Comparison of ENCODE assay signal across 21 cellular contexts in the genomic region with DNA sequence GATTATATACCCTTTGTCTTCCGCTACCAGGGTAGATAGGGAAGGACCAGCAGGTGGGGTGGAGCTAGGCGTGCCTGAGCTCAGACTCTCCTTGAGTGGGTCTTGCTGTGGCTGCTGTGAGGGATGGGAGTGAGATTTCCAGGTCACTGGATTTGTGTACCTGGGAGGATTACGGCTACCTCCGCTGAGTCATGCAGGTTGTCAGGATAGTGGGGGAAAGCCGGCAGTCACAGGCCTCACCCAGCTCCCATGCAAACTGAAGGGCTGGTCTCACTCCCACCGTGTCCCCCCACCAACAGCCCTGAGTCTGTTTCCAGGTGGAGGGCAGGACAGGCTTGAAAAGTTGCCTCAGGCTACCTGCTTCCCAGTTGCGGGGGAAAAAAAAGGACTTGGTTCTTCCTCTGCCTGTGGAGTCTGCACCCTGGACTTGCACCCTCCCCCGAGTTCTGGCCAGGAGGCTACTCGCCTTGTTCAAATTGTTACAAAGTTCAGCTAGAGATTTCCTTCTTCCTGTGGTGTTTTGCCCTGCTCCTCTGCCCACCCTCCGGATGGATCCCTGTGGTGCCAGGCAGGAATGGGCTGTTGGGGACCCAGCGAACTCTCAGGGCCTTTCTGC.
"Had no signal": no experiment of that assay in that cellular context is flagged by ENCODE, and none has a peak within 500 bp of the region (broad histone marks: within the 10 kb centered on the region; RNA-seq: fewer than 3 reads in every experiment).

No MANE protein-coding gene starts in this region.

- H3K36me3 ChIP-seq: left ventricle myocardium inferior, prostate gland, suprapubic skin, upper lobe of right lung had no signal

- H3K4me2 ChIP-seq: smooth muscle cell had no signal

- H3K4me1 ChIP-seq: left ventricle myocardium inferior, prostate gland, suprapubic skin, upper lobe of right lung had no signal

- H3K27ac ChIP-seq: left ventricle myocardium inferior, prostate gland, suprapubic skin, upper lobe of right lung had no signal

- ATAC-seq: activated CD8-positive, alpha-beta T cell treated with anti-CD3 and anti-CD28 coated beads, Interleukin-2, amount 10 ng/mL, durations not matched to agents 7 days and 5 days; esophagus mucosa; natural killer cell treated with Interleukin-12 subunit alpha and Interleukin-12 subunit beta and Interleukin-15 and Interleukin-18, amount 100 ng/mL, for 72 hours; right cardiac atrium; stimulated activated naive CD8-positive, alpha-beta T cell treated with anti-CD3 and anti-CD28 coated beads, Interleukin-15, Interleukin-2, amounts not matched to agents 100 U/mL and 50 U/mL, for 24 hours; upper lobe of right lung had no signal

- H3K4me3 ChIP-seq: left ventricle myocardium inferior, prostate gland, smooth muscle cell, suprapubic skin, upper lobe of right lung had no signal

- FAIRE-seq: colon, endometrium, kidney had no signal

- H3K9me3 ChIP-seq: prostate gland, suprapubic skin, upper lobe of right lung had no signal

- DNase-seq: activated CD4-positive, alpha-beta T cell treated with anti-CD3 and anti-CD28 coated beads, Interleukin-2, amount 10 ng/mL, durations not matched to agents 24 days and 14 days; activated CD4-positive, CD25-positive, alpha-beta regulatory T cell; activated CD8-positive, alpha-beta memory T cell treated with anti-CD3 and anti-CD28 coated beads, Interleukin-2, amount 50 U/mL, for 4 hours; activated CD8-positive, alpha-beta T cell treated with anti-CD3 and anti-CD28 coated beads, Interleukin-2, amount 10 ng/mL, durations not matched to agents 7 days and 5 days; activated effector memory CD4-positive, alpha-beta T cell treated with anti-CD3 and anti-CD28 coated beads, Interleukin-2, amount 50 U/mL, for 16 hours; activated T-cell treated with anti-CD3 and anti-CD28 coated beads, Interleukin-2, amount 50 U/mL, for 48 hours; amniotic stem cell; hippocampal formation; kidney; left ventricle myocardium inferior; right cardiac atrium; stimulated activated naive CD8-positive, alpha-beta T cell treated with anti-CD3 and anti-CD28 coated beads, Interleukin-15, Interleukin-2, amounts not matched to agents 100 U/mL and 50 U/mL, for 24 hours; T-helper 2 cell; upper lobe of right lung had no signal

- H3K27me3 ChIP-seq: suprapubic skin, upper lobe of right lung had no signal
